ENCODE assay signal across 1 cellular context in genomic region chr10:73730153-73730906, GRCh38.
TF ChIP-seq lines count a peak whose summit lies in the region.

No MANE protein-coding gene starts in this region.

TF ChIP-seq in HepG2, 621 proteins besides CTCF, POLR2A, EP300 and RAD21 (continued from another document and continues in another):
- TF ChIP-seq FOXO4 (CRISPR knock-in tag; conservative IDR thresholded peaks at IDR 0.05) (no peak), SALL1 (CRISPR knock-in tag; IDR thresholded peaks at IDR 0.05) (peak; percentile 85), ZBTB42 (CRISPR knock-in tag; IDR thresholded peaks at IDR 0.05) (no peak), PITX1 (CRISPR knock-in tag; IDR thresholded peaks at IDR 0.05) (peak; percentile 51; the same call in 1 of the 2 replicates), SMAD3 (CRISPR knock-in tag; IDR thresholded peaks at IDR 0.05) (peak; percentile 92), SP2 (CRISPR knock-in tag; IDR thresholded peaks at IDR 0.05) (peak; percentile 59), KLF6 (CRISPR knock-in tag; IDR thresholded peaks at IDR 0.05) (0 out of 2 replicates have a peak, but pooled peaks have one; percentile 69), ZNF660 (CRISPR knock-in tag; IDR thresholded peaks at IDR 0.05; ENCODE audit: borderline replicate concordance, low read depth) (no peak), KLF13 (CRISPR knock-in tag; IDR thresholded peaks at IDR 0.05) (no peak; the same call in 1 of the 2 replicates), EZH2 (conservative IDR thresholded peaks at IDR 0.05; ENCODE audit: low read depth, low read length) (no peak), ZNF124 (CRISPR knock-in tag; IDR thresholded peaks at IDR 0.05) (no peak), ZNF253 (CRISPR knock-in tag; IDR thresholded peaks at IDR 0.05; ENCODE audit: borderline replicate concordance) (0 out of 2 replicates have a peak, but pooled peaks have one; percentile 32), ZKSCAN8 (CRISPR knock-in tag; IDR thresholded peaks at IDR 0.05; ENCODE audit: borderline replicate concordance) (peak; percentile 66; the same call in 1 of the 2 replicates), MBD4 (IDR thresholded peaks at IDR 0.05; ENCODE audit: borderline replicate concordance, low read length) (no peak), ZNF75D (CRISPR knock-in tag; IDR thresholded peaks at IDR 0.05; ENCODE audit: borderline replicate concordance) (peak; percentile 75; the same call in 1 of the 2 replicates), ZNF644 (CRISPR knock-in tag; IDR thresholded peaks at IDR 0.05; ENCODE audit: low read depth) (no peak), STAT5B (CRISPR knock-in tag; IDR thresholded peaks at IDR 0.05) (no peak), TCF7 (IDR thresholded peaks at IDR 0.05; ENCODE audit: low read depth) (no peak), SP1 (IDR thresholded peaks at IDR 0.05) (no peak), SP1 (CRISPR knock-in tag; IDR thresholded peaks at IDR 0.05) (0 out of 2 replicates have a peak, but pooled peaks have one; percentile 12), KDM5A (IDR thresholded peaks at IDR 0.05; ENCODE audit: borderline replicate concordance, low read length) (peak; percentile 99), ZFX (CRISPR knock-in tag; IDR thresholded peaks at IDR 0.05; ENCODE audit: low read depth) (peak; percentile 90), RFX5 (IDR thresholded peaks at IDR 0.05; ENCODE audit: low read depth, low read length) (no peak), ZNF510 (CRISPR knock-in tag; IDR thresholded peaks at IDR 0.05; ENCODE audit: low read depth) (peak; percentile 96), SRY (CRISPR knock-in tag; IDR thresholded peaks at IDR 0.05) (peak; percentile 63; the same call in 1 of the 2 replicates), ZNF891 (CRISPR knock-in tag; IDR thresholded peaks at IDR 0.05) (peak; percentile 81), BCL6 (CRISPR knock-in tag; IDR thresholded peaks at IDR 0.05) (peak; percentile 38; the same call in 1 of the 2 replicates), JARID2 (CRISPR knock-in tag; IDR thresholded peaks at IDR 0.05; ENCODE audit: insufficient replicate concordance) (no peak), ZNF639 (CRISPR knock-in tag; conservative IDR thresholded peaks at IDR 0.05) (peak; percentile 45; the same call in 1 of the 2 replicates), TCF7L2 (IDR thresholded peaks at IDR 0.05; ENCODE audit: low read depth, low read length) (no peak), RAD51 (IDR thresholded peaks at IDR 0.05; ENCODE audit: borderline replicate concordance) (no peak), RFXANK (CRISPR knock-in tag; IDR thresholded peaks at IDR 0.05) (no peak; the same call in 1 of the 2 replicates), ZNF619 (CRISPR knock-in tag; IDR thresholded peaks at IDR 0.05) (no peak), NR2F1 (CRISPR knock-in tag; IDR thresholded peaks at IDR 0.05) (no peak), RBM39 (IDR thresholded peaks at IDR 0.05; ENCODE audit: low read depth, low read length, poor library complexity, severe bottlenecking) (peak; percentile 95), ZNF569 (CRISPR knock-in tag; IDR thresholded peaks at IDR 0.05; ENCODE audit: borderline replicate concordance) (no peak), KMT2B (CRISPR knock-in tag; IDR thresholded peaks at IDR 0.05) (peak; percentile 90), TIGD3 (CRISPR knock-in tag; IDR thresholded peaks at IDR 0.05; ENCODE audit: borderline replicate concordance) (no peak), ZNF557 (CRISPR knock-in tag; IDR thresholded peaks at IDR 0.05) (peak; percentile 85; the same call in 1 of the 2 replicates), ZNF615 (CRISPR knock-in tag; IDR thresholded peaks at IDR 0.05; ENCODE audit: borderline replicate concordance) (peak; percentile 82; the same call in 1 of the 2 replicates), PATZ1 (CRISPR knock-in tag; IDR thresholded peaks at IDR 0.05) (peak; percentile 44; the same call in 1 of the 2 replicates), RELA (CRISPR knock-in tag; IDR thresholded peaks at IDR 0.05) (no peak), ZMYM2 (CRISPR knock-in tag; IDR thresholded peaks at IDR 0.05) (no peak), MNT (IDR thresholded peaks at IDR 0.05) (0 out of 2 replicates have a peak, but pooled peaks have one; percentile 18), EEA1 (CRISPR knock-in tag; IDR thresholded peaks at IDR 0.05; ENCODE audit: borderline replicate concordance) (0 out of 2 replicates have a peak, but pooled peaks have one; percentile 37), RARG (CRISPR knock-in tag; IDR thresholded peaks at IDR 0.05; ENCODE audit: low read depth) (no peak), NFRKB (IDR thresholded peaks at IDR 0.05) (no peak), ZNF101 (CRISPR knock-in tag; IDR thresholded peaks at IDR 0.05; ENCODE audit: borderline replicate concordance, low read depth) (peak; percentile 54; the same call in 1 of the 2 replicates)
- TF ChIP-seq, protein P1, sequence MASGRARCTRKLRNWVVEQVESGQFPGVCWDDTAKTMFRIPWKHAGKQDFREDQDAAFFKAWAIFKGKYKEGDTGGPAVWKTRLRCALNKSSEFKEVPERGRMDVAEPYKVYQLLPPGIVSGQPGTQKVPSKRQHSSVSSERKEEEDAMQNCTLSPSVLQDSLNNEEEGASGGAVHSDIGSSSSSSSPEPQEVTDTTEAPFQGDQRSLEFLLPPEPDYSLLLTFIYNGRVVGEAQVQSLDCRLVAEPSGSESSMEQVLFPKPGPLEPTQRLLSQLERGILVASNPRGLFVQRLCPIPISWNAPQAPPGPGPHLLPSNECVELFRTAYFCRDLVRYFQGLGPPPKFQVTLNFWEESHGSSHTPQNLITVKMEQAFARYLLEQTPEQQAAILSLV (CRISPR knock-in tag; IDR thresholded peaks at IDR 0.05; ENCODE audit: borderline replicate concordance) = peak; percentile 85; the same call in 1 of the 2 replicates
- TF ChIP-seq, protein P2, sequence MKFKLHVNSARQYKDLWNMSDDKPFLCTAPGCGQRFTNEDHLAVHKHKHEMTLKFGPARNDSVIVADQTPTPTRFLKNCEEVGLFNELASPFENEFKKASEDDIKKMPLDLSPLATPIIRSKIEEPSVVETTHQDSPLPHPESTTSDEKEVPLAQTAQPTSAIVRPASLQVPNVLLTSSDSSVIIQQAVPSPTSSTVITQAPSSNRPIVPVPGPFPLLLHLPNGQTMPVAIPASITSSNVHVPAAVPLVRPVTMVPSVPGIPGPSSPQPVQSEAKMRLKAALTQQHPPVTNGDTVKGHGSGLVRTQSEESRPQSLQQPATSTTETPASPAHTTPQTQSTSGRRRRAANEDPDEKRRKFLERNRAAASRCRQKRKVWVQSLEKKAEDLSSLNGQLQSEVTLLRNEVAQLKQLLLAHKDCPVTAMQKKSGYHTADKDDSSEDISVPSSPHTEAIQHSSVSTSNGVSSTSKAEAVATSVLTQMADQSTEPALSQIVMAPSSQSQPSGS (CRISPR knock-in tag; IDR thresholded peaks at IDR 0.05) = peak; percentile 71; the same call in 1 of the 2 replicates
- TF ChIP-seq, protein P3, sequence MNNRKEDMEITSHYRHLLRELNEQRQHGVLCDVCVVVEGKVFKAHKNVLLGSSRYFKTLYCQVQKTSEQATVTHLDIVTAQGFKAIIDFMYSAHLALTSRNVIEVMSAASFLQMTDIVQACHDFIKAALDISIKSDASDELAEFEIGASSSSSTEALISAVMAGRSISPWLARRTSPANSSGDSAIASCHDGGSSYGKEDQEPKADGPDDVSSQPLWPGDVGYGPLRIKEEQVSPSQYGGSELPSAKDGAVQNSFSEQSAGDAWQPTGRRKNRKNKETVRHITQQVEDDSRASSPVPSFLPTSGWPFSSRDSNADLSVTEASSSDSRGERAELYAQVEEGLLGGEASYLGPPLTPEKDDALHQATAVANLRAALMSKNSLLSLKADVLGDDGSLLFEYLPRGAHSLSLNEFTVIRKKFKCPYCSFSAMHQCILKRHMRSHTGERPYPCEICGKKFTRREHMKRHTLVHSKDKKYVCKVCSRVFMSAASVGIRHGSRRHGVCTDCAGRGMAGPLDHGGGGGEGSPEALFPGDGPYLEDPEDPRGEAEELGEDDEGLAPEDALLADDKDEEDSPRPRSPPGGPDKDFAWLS (CRISPR knock-in tag; IDR thresholded peaks at IDR 0.05; ENCODE audit: borderline replicate concordance) = no peak
- TF ChIP-seq, protein P4, sequence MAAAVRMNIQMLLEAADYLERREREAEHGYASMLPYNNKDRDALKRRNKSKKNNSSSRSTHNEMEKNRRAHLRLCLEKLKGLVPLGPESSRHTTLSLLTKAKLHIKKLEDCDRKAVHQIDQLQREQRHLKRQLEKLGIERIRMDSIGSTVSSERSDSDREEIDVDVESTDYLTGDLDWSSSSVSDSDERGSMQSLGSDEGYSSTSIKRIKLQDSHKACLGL (CRISPR knock-in tag; IDR thresholded peaks at IDR 0.05) = peak; percentile 84
- TF ChIP-seq, protein P5, sequence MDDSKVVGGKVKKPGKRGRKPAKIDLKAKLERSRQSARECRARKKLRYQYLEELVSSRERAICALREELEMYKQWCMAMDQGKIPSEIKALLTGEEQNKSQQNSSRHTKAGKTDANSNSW (CRISPR knock-in tag; IDR thresholded peaks at IDR 0.05; ENCODE audit: borderline replicate concordance) = 0 out of 2 replicates have a peak, but pooled peaks have one; percentile 80
